In genomic region chr12:13536219-13536910, GRCh38 we compare ENCODE assay signal across 10 cellular contexts.
DNase-seq lines count a peak whose midpoint lies in the region; ATAC-seq and TF ChIP-seq lines count a peak whose summit lies in the region.
"Had no signal": no experiment of that assay in that cellular context is flagged by ENCODE, and none has a peak within 500 bp of the region (broad histone marks: within the 10 kb centered on the region; RNA-seq: fewer than 3 reads in every experiment).

No MANE protein-coding gene starts in this region.

- in situ Hi-C loops in GM13977 (cut with MboI; ENCODE audit: low pct_unique_long_range_greater_than_20kb, low sequenced_read_pairs, unreplicated experiment) = no loop called here

- no peak overlapping the region for H3K4me3 ChIP-seq in MM.1S (ENCODE audit: low read length)

- no peaks in the 10 kb centered on the region for H3K36me3 ChIP-seq in MM.1S (replicated peaks; ENCODE audit: insufficient read depth, low read length)

- H3K4me1 ChIP-seq in MM.1S (ENCODE audit: low read length) = peaks cover 7% of the 10 kb centered on the region; the same call in 1 of the 2 replicates

- H3K27me3 ChIP-seq in MM.1S (replicated peaks; ENCODE audit: insufficient read depth, low read length) = no peaks in the 10 kb centered on the region

- H3K9ac ChIP-seq in MM.1S (ENCODE audit: low read length) = no peak overlapping the region

- no peaks in the 10 kb centered on the region for H4K20me1 ChIP-seq in MM.1S (ENCODE audit: insufficient read depth, low read length)

- peak; percentile 64 for DNase-seq in GM13977 (ENCODE audit: low spot score)
- DNase-seq in NAMALWA (ENCODE audit: low spot score) = peak; percentile 34
- no peak for DNase-seq in MM.1S
- no peak for DNase-seq in SIG-M5 (lab: John Stamatoyannopoulos, UW)
- DNase-seq in middle frontal gyrus (ENCODE audit: extremely low spot score, low spot score) = no peak
- no peak for DNase-seq in NCI-H146 (lab: John Stamatoyannopoulos, UW)
- DNase-seq: NCI-H2171 treated with DMSO at 0.1 percent for 48 hours, posterior cingulate gyrus had no signal

- peak; percentile 94 for ATAC-seq in GM19351 (IDR thresholded peaks at IDR 0.05; ENCODE audit: unreplicated experiment)
- ATAC-seq in HG02885 (IDR thresholded peaks at IDR 0.05; ENCODE audit: poor library complexity, unreplicated experiment) = peak; percentile 99

- H2AFZ ChIP-seq in MM.1S (ENCODE audit: low read length) = no peak overlapping the region

- no peak overlapping the region for H3K4me2 ChIP-seq in MM.1S (ENCODE audit: low read depth, low read length)

- H3K79me2 ChIP-seq in MM.1S (ENCODE audit: low read length) = no peaks in the 10 kb centered on the region

- TF ChIP-seq CTCF in GM13977 (IDR thresholded peaks at IDR 0.05; ENCODE audit: extremely low read depth, insufficient read depth, missing control alignments) = no peak
- TF ChIP-seq CTCF in MM.1S (IDR thresholded peaks at IDR 0.05; ENCODE audit: low read length) = no peak

- no peak overlapping the region for H3K27ac ChIP-seq in MM.1S (ENCODE audit: low read length)

- no peaks in the 10 kb centered on the region for H3K9me3 ChIP-seq in MM.1S (replicated peaks; ENCODE audit: insufficient read depth, low read length)

- H3K9me2 ChIP-seq in MM.1S (replicated peaks; ENCODE audit: insufficient read depth, low read length) = no peaks in the 10 kb centered on the region

- no peaks in the 10 kb centered on the region for H3F3A ChIP-seq in MM.1S (ENCODE audit: insufficient read depth, low read length)

Comparison
In these comparisons a context has a peak if more than half of its experiments do, and no peak if none do; other contexts are left out.
1. DNase-seq: peak in GM13977 (single experiment) and NAMALWA (single experiment); none in MM.1S (single experiment), SIG-M5 (single experiment), middle frontal gyrus (single experiment) and NCI-H146 (single experiment).